32 cellular contexts compared by ENCODE assay signal in genomic region chr1:112678605-112679004, GRCh38.
"Had no signal": no experiment of that assay in that cellular context is flagged by ENCODE, and none has a peak within 500 bp of the region (broad histone marks: within the 10 kb centered on the region; RNA-seq: fewer than 3 reads in every experiment).

No MANE protein-coding gene starts in this region.

- H3K4me3 Mint-ChIP-seq: activated CD4-positive, alpha-beta T cell treated with anti-CD3 and anti-CD28 coated beads for 36 hours; activated naive CD4-positive, alpha-beta T cell treated with anti-CD3 and anti-CD28 coated beads, Interleukin-2, amount 10 ng/mL, durations not matched to agents 7 days and 5 days; activated naive CD8-positive, alpha-beta T cell treated with anti-CD3 and anti-CD28 coated beads, Interleukin-2, amount 50 U/mL, for 24 hours; dendritic cell treated with granulocyte-macrophage colony-stimulating factor and Interleukin-4, amounts not matched to agents 40 ng/mL and 50 ng/mL, for 4 days; T-helper 2 cell treated with Interferon-gamma antibody and Interleukin-4, amounts not matched to agents 5 μg/mL and 100 μg/mL, for 36 hours had no signal

- FAIRE-seq: islet of Langerhans had no signal

- H3K27ac ChIP-seq: breast epithelium, epithelial cell of prostate, esophagus squamous epithelium, left ventricle myocardium inferior, ovary, right lobe of liver, upper lobe of left lung, vagina had no signal

- ATAC-seq: activated CD4-positive, alpha-beta T cell treated with anti-CD3 and anti-CD28 coated beads for 36 hours; activated naive CD8-positive, alpha-beta T cell treated with anti-CD3 and anti-CD28 coated beads, Interleukin-2, amount 50 U/mL, for 24 hours; heart right ventricle; right lobe of liver; SK-N-SH treated with all-trans-retinoic acid at 6 μM for 48 hours; stimulated activated naive CD8-positive, alpha-beta T cell treated with anti-CD3 and anti-CD28 coated beads, Interleukin-15, Interleukin-2, amounts not matched to agents 100 U/mL and 50 U/mL, for 24 hours had no signal

- H3K27me3 Mint-ChIP-seq: activated CD4-positive, alpha-beta T cell treated with anti-CD3 and anti-CD28 coated beads for 36 hours; activated naive CD8-positive, alpha-beta T cell treated with anti-CD3 and anti-CD28 coated beads, Interleukin-2, amount 50 U/mL, for 24 hours; progenitor cell of endocrine pancreas had no signal

- H3K4me3 ChIP-seq: breast epithelium, esophagus squamous epithelium, heart right ventricle, left ventricle myocardium inferior, lung, ovary, right lobe of liver, upper lobe of left lung, vagina had no signal

- H3K27ac Mint-ChIP-seq: activated CD4-positive, alpha-beta T cell treated with anti-CD3 and anti-CD28 coated beads for 36 hours; activated naive CD4-positive, alpha-beta T cell treated with anti-CD3 and anti-CD28 coated beads, Interleukin-2, amount 10 ng/mL, durations not matched to agents 7 days and 5 days; activated naive CD8-positive, alpha-beta T cell treated with anti-CD3 and anti-CD28 coated beads, Interleukin-2, amount 50 U/mL, for 24 hours; dendritic cell treated with granulocyte-macrophage colony-stimulating factor and Interleukin-4, amounts not matched to agents 40 ng/mL and 50 ng/mL, for 4 days; nephron; progenitor cell of endocrine pancreas; T-helper 2 cell treated with Interferon-gamma antibody and Interleukin-4, amounts not matched to agents 5 μg/mL and 100 μg/mL, for 36 hours had no signal

- DNase-seq: activated CD4-positive, alpha-beta T cell treated with anti-CD3 and anti-CD28 coated beads for 36 hours; activated CD4-positive, CD25-positive, alpha-beta regulatory T cell; activated CD8-positive, alpha-beta memory T cell treated with anti-CD3 and anti-CD28 coated beads, Interleukin-2, amount 50 U/mL, for 4 hours; activated gamma-delta T cell; activated naive CD4-positive, alpha-beta T cell treated with anti-CD3 and anti-CD28 coated beads, Interleukin-2, amount 10 ng/mL, durations not matched to agents 7 days and 5 days; activated naive CD8-positive, alpha-beta T cell treated with anti-CD3 and anti-CD28 coated beads, Interleukin-2, amount 50 U/mL, for 24 hours; activated T-cell treated with anti-CD3 and anti-CD28 coated beads, Interleukin-2, amount 50 U/mL, for 48 hours; amygdala; central memory CD4-positive, alpha-beta T cell; effector CD4-positive, alpha-beta T cell; esophagus squamous epithelium; foreskin melanocyte; heart right ventricle; left ventricle myocardium inferior; mesendoderm; ovary; right lobe of liver; stimulated activated CD4-positive, alpha-beta T cell treated with anti-CD3 and anti-CD28 coated beads, Interleukin-12 subunit alpha, Interleukin-12 subunit beta, amount 100 ng/mL, for 4 hours; stimulated activated CD4-positive, alpha-beta T cell treated with anti-CD3 and anti-CD28 coated beads, Interleukin-4, amount 100 ng/mL, for 1 hour; stimulated activated naive CD8-positive, alpha-beta T cell treated with anti-CD3 and anti-CD28 coated beads, Interleukin-15, Interleukin-2, amounts not matched to agents 100 U/mL and 50 U/mL, for 24 hours; substantia nigra; upper lobe of left lung had no signal

- H3K36me3 ChIP-seq: breast epithelium, esophagus squamous epithelium, left ventricle myocardium inferior, ovary, right lobe of liver, upper lobe of left lung, vagina had no signal

- H3K9me3 Mint-ChIP-seq: activated naive CD4-positive, alpha-beta T cell treated with anti-CD3 and anti-CD28 coated beads, Interleukin-2, amount 10 ng/mL, durations not matched to agents 7 days and 5 days; activated naive CD8-positive, alpha-beta T cell treated with anti-CD3 and anti-CD28 coated beads, Interleukin-2, amount 50 U/mL, for 24 hours; dendritic cell treated with granulocyte-macrophage colony-stimulating factor and Interleukin-4, amounts not matched to agents 40 ng/mL and 50 ng/mL, for 4 days; T-helper 2 cell treated with Interferon-gamma antibody and Interleukin-4, amounts not matched to agents 5 μg/mL and 100 μg/mL, for 36 hours had no signal

- H3K27me3 ChIP-seq: breast epithelium, esophagus squamous epithelium, heart right ventricle, ovary, right lobe of liver, upper lobe of left lung, vagina had no signal

- H3K9me3 ChIP-seq: breast epithelium, esophagus squamous epithelium, heart right ventricle, left ventricle myocardium inferior, ovary, right lobe of liver, upper lobe of left lung, vagina had no signal
